Comparison of ENCODE assay signal across 15 cellular contexts in the genomic region with DNA sequence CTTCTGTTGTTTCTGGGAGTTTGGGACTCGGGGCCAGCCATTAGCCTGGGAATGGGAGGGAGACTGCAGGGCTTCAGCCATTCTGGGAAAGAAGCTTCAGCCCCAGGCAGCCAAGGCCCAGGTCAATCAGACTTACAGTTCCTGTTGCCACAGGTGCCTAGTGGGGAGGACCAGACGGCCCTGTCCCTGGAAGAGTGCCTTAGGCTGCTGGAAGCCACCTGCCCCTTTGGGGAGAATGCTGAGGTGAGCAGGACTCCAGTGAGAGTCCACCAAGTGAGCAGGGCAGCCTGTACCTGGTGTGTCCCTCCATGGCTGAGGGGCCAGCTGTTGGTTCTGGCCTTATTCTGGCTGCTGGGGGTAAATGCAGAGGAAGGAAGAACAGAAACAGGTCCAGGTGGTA. TPM values are rescaled to one million over a fixed set of nuclear protein-coding genes. Genes with fewer than 3 reads are reported as not detected.
DNase-seq lines count a peak whose midpoint lies in the region; ATAC-seq and TF ChIP-seq lines count a peak whose summit lies in the region.
"Had no signal": no experiment of that assay in that cellular context is flagged by ENCODE, and none has a peak within 500 bp of the region (broad histone marks: within the 10 kb centered on the region; RNA-seq: fewer than 3 reads in every experiment).

No MANE protein-coding gene starts in this region.

- H3K9me3 Mint-ChIP-seq in H9: no peaks in the 10 kb centered on the region; a peak in 2 of 5 replicates
- no peaks in the 10 kb centered on the region for H3K9me3 Mint-ChIP-seq in activated CD8-positive, alpha-beta T cell treated with anti-CD3 and anti-CD28 coated beads, Interleukin-2, amount 10 ng/mL, durations not matched to agents 7 days and 5 days (ENCODE audit: insufficient read depth)
- H3K9me3 Mint-ChIP-seq: naive thymus-derived CD4-positive, alpha-beta T cell had no signal

- H2AFZ ChIP-seq in H9 (ENCODE audit: low read length): no peak overlapping the region
- no peak overlapping the region for H2AFZ ChIP-seq in mesenchymal stem cell (ENCODE audit: low read depth, low read length)

- H2BK20ac ChIP-seq in H9 (ENCODE audit: low read depth, low read length, poor library complexity, severe bottlenecking): no peak overlapping the region

- H2BK12ac ChIP-seq in H9 (ENCODE audit: insufficient read length, low read depth, low read length) (no peak overlapping the region), mesenchymal stem cell (ENCODE audit: low read length in 2 of 2) (no peak overlapping the region)

- peaks cover 8% of the 10 kb centered on the region for H3K23me2 ChIP-seq in H9 (ENCODE audit: insufficient read length, low read depth, low read length, poor library complexity, severe bottlenecking)

- no peak overlapping the region for H2AK5ac ChIP-seq in H9 (ENCODE audit: insufficient read length, low read length)
- H2AK5ac ChIP-seq in mesenchymal stem cell (ENCODE audit: low read length, severe bottlenecking): no peak overlapping the region

- no CpG with 5 or more reads among the region's 2 CpGs for WGBS in H9 (ENCODE audit: extremely low coverage, insufficient read length, low lambda C conversion rate)
- 95% methylated on average over 2 of the region's 2 CpGs for WGBS in mesenchymal stem cell

- no peak overlapping the region for H3K4me3 ChIP-seq in BLaER1
- H3K4me3 ChIP-seq in mesenchymal stem cell (ENCODE audit: insufficient read depth in 1 of 2, low read depth in 1 of 2, low read length in 2 of 2): no peak overlapping the region
- H3K4me3 ChIP-seq in vagina: no peak overlapping the region
- H3K4me3 ChIP-seq: sigmoid colon, testis had no signal

- H3K4me2 ChIP-seq in BLaER1 (no peak overlapping the region), H9 (ENCODE audit: insufficient read depth, insufficient read length, low read length) (no peak overlapping the region), mesenchymal stem cell (ENCODE audit: low read length, poor library complexity, severe bottlenecking) (no peak overlapping the region)

- intact Hi-C loops in vagina (cut with DNase I): loop anchor here (5.0 kb wide), 1 partner anchor 50 kb away; a partner anchor contains a TSS

- peak overlapping the region; percentile 48; the same call in 1 of the 2 replicates for H3K27ac ChIP-seq in BLaER1
- no peak overlapping the region for H3K27ac ChIP-seq in H9 (ENCODE audit: insufficient read length, low read depth, low read length)
- H3K27ac ChIP-seq in mesenchymal stem cell (ENCODE audit: low read length, poor library complexity, severe bottlenecking): no peak overlapping the region
- no peak overlapping the region for H3K27ac ChIP-seq in vagina
- H3K27ac ChIP-seq: foreskin keratinocyte, testis had no signal

- no peak for TF ChIP-seq POLR2A in vagina (IDR thresholded peaks at IDR 0.05)

- peak overlapping the region in 1 of 2 experiments; percentile 94; a peak in 2 of 5 replicates for H3K4me3 Mint-ChIP-seq in H9
- H3K4me3 Mint-ChIP-seq in activated CD8-positive, alpha-beta T cell treated with anti-CD3 and anti-CD28 coated beads, Interleukin-2, amount 10 ng/mL, durations not matched to agents 7 days and 5 days: no peak overlapping the region
- no peak overlapping the region for H3K4me3 Mint-ChIP-seq in T-helper 17 cell

- no peak overlapping the region for H3K23ac ChIP-seq in H9 (ENCODE audit: insufficient read length, low read depth, low read length)
- H3K23ac ChIP-seq in mesenchymal stem cell (ENCODE audit: low read length in 2 of 2): no peak overlapping the region

- H3K36me3 Mint-ChIP-seq in H9 (ENCODE audit: insufficient read depth in 1 of 3, low read depth in 3 of 3) (peaks cover 71 to 79% (median 72%) of the 10 kb centered on the region in 3 experiments), T-helper 17 cell (ENCODE audit: low read depth) (peaks cover 19% of the 10 kb centered on the region)
- peaks cover 79% of the 10 kb centered on the region for H3K36me3 Mint-ChIP-seq in activated CD8-positive, alpha-beta T cell treated with anti-CD3 and anti-CD28 coated beads, Interleukin-2, amount 10 ng/mL, durations not matched to agents 7 days and 5 days (ENCODE audit: low read depth)

- H3K4ac ChIP-seq in H9 (ENCODE audit: low read depth, low read length) (no peak overlapping the region; the same call in 1 of the 2 replicates), mesenchymal stem cell (ENCODE audit: low read depth in 1 of 2, low read length in 2 of 2) (no peak overlapping the region)

- CTCF ChIA-PET in activated CD8-positive, alpha-beta T cell treated with anti-CD3 and anti-CD28 coated beads, Interleukin-2, amount 10 ng/mL, durations not matched to agents 7 days and 5 days (lab: Charles Lee): interaction anchor here (1.1 to 3.1 kb wide), 3 partner anchors 12 to 31 kb away, joined by 4 to 15 read pairs (median 9); no protein-coding TSS in a partner anchor

- H3K9ac ChIP-seq in BLaER1: no peak overlapping the region
- H3K9ac ChIP-seq in H9 (ENCODE audit: extremely low read depth, insufficient read length, low read length): no peak overlapping the region
- H3K9ac ChIP-seq in mesenchymal stem cell (ENCODE audit: low read length): no peak overlapping the region

- H3K56ac ChIP-seq in H9 (ENCODE audit: insufficient read length, low read depth, low read length): no peak overlapping the region

- peaks cover 53 to 67% of the 10 kb centered on the region in 2 experiments for H3K4me1 Mint-ChIP-seq in H9
- peaks cover 38% of the 10 kb centered on the region for H3K4me1 Mint-ChIP-seq in activated CD8-positive, alpha-beta T cell treated with anti-CD3 and anti-CD28 coated beads, Interleukin-2, amount 10 ng/mL, durations not matched to agents 7 days and 5 days (ENCODE audit: low read depth)
- H3K4me1 Mint-ChIP-seq in T-helper 17 cell: peaks cover 33% of the 10 kb centered on the region

- TF ChIP-seq CTCF in H9 (conservative IDR thresholded peaks at IDR 0.05) (no peak), vagina (IDR thresholded peaks at IDR 0.05) (no peak)

- H3K27ac Mint-ChIP-seq in H9 (peak overlapping the region; percentile 99 to 100 (median 99)), T-helper 17 cell (no peak overlapping the region)
- H3K27ac Mint-ChIP-seq in activated CD8-positive, alpha-beta T cell treated with anti-CD3 and anti-CD28 coated beads, Interleukin-2, amount 10 ng/mL, durations not matched to agents 7 days and 5 days: peak overlapping the region; percentile 53

- H3K9me3 ChIP-seq in BLaER1: no peaks in the 10 kb centered on the region
- H3K9me3 ChIP-seq in H9 (ENCODE audit: control insufficient read depth, low read depth, low read length): no peaks in the 10 kb centered on the region
- no peaks in the 10 kb centered on the region for H3K9me3 ChIP-seq in mesenchymal stem cell (ENCODE audit: control insufficient read depth, low read length)
- H3K9me3 ChIP-seq in T-helper 17 cell (ENCODE audit: control insufficient read depth, low read length, poor library complexity, severe bottlenecking): no peaks in the 10 kb centered on the region
- no peaks in the 10 kb centered on the region for H3K9me3 ChIP-seq in vagina
- H3K9me3 ChIP-seq: sigmoid colon, testis had no signal

- ATAC-seq in activated CD8-positive, alpha-beta T cell treated with anti-CD3 and anti-CD28 coated beads, Interleukin-2, amount 10 ng/mL, durations not matched to agents 7 days and 5 days: no peak
- no peak for ATAC-seq in T-helper 17 cell
- ATAC-seq: foreskin keratinocyte; naive thymus-derived CD4-positive, alpha-beta T cell had no signal

- no peak overlapping the region for H3T11ph ChIP-seq in H9 (ENCODE audit: low read length)

- peaks cover 94% of the 10 kb centered on the region for H3K36me3 ChIP-seq in BLaER1
- peaks cover 67 to 78% of the 10 kb centered on the region in 2 experiments for H3K36me3 ChIP-seq in mesenchymal stem cell (ENCODE audit: control insufficient read depth in 1 of 2, insufficient read depth in 2 of 2, low read depth in 1 of 2, low read length in 2 of 2)
- peaks cover 8 to 57% of the 10 kb centered on the region in 2 donors for H3K36me3 ChIP-seq in vagina

- DNase-seq in H9 (no peak), mesenchymal stem cell (no peak), T-helper 17 cell (no peak), vagina (ENCODE audit: extremely low spot score in 2 of 2) (no peak)
- DNase-seq in activated CD8-positive, alpha-beta T cell treated with anti-CD3 and anti-CD28 coated beads, Interleukin-2, amount 10 ng/mL, durations not matched to agents 7 days and 5 days: no peak
- no peak for DNase-seq in stimulated activated CD4-positive, alpha-beta T cell treated with anti-CD3 and anti-CD28 coated beads, Interleukin-15, amount 100 ng/mL, for 24 hours
- DNase-seq in activated CD4-positive, CD25-positive, alpha-beta regulatory T cell (lab: John Stamatoyannopoulos, UW): no peak
- DNase-seq: activated CD8-positive, alpha-beta memory T cell treated with anti-CD3 and anti-CD28 coated beads for 24 hours; COR-L47; foreskin keratinocyte; Kasumi-1; naive thymus-derived CD4-positive, alpha-beta T cell; sigmoid colon; testis had no signal

- H3K14ac ChIP-seq in H9 (ENCODE audit: insufficient read depth, low read length): peak overlapping the region; percentile 19; the same call in 1 of the 2 replicates
- H3K14ac ChIP-seq in mesenchymal stem cell (ENCODE audit: low read length in 2 of 2): no peak overlapping the region

- H4K20me1 ChIP-seq in BLaER1: peaks cover 96% of the 10 kb centered on the region
- no peaks in the 10 kb centered on the region for H4K20me1 ChIP-seq in H9 (ENCODE audit: control insufficient read depth, insufficient read depth, insufficient read length)

- POLR2A ChIA-PET in activated CD8-positive, alpha-beta T cell treated with anti-CD3 and anti-CD28 coated beads, Interleukin-2, amount 10 ng/mL, durations not matched to agents 7 days and 5 days (lab: Charles Lee): interaction anchor here (1.0 to 1.2 kb wide), 2 partner anchors 10 kb away, joined by 4 to 5 read pairs; no protein-coding TSS in a partner anchor

- H3K79me1 ChIP-seq in H9 (ENCODE audit: insufficient read depth, low read depth, low read length, poor library complexity, severe bottlenecking) (peaks cover 4% of the 10 kb centered on the region), mesenchymal stem cell (replicated peaks; ENCODE audit: low read length, poor library complexity, severe bottlenecking) (peaks cover 41% of the 10 kb centered on the region)

- H3K27me3 Mint-ChIP-seq in H9 (ENCODE audit: low read depth): no peaks in the 10 kb centered on the region; the same call in 1 of the 2 replicates
- no peaks in the 10 kb centered on the region for H3K27me3 Mint-ChIP-seq in activated CD8-positive, alpha-beta T cell treated with anti-CD3 and anti-CD28 coated beads, Interleukin-2, amount 10 ng/mL, durations not matched to agents 7 days and 5 days (ENCODE audit: low read depth)
- H3K27me3 Mint-ChIP-seq in T-helper 17 cell: no peaks in the 10 kb centered on the region
- H3K27me3 Mint-ChIP-seq: naive thymus-derived CD4-positive, alpha-beta T cell had no signal

- H3K4me1 ChIP-seq in BLaER1 (peaks cover 40% of the 10 kb centered on the region), H9 (ENCODE audit: insufficient read depth, low read length) (peaks cover 18% of the 10 kb centered on the region; the same call in 1 of the 2 replicates), mesenchymal stem cell (ENCODE audit: control insufficient read depth, insufficient read depth, low read depth, low read length) (peaks cover 44% of the 10 kb centered on the region), vagina (peaks cover 52% of the 10 kb centered on the region)

- H4K91ac ChIP-seq in H9 (ENCODE audit: insufficient read length, low read depth, low read length) (peak overlapping the region; percentile 30), mesenchymal stem cell (ENCODE audit: low read length) (no peak overlapping the region)

- no peak overlapping the region for H4K5ac ChIP-seq in H9 (ENCODE audit: insufficient read length, low read depth, low read length)

- peaks cover 10% of the 10 kb centered on the region; the same call in 1 of the 2 replicates for H3K79me2 ChIP-seq in H9 (ENCODE audit: insufficient read depth, low read length)

- no peaks in the 10 kb centered on the region for H3K27me3 ChIP-seq in BLaER1
- H3K27me3 ChIP-seq in H9 (ENCODE audit: insufficient read depth, low read length): no peaks in the 10 kb centered on the region
- no peaks in the 10 kb centered on the region for H3K27me3 ChIP-seq in mesenchymal stem cell (ENCODE audit: control insufficient read depth in 1 of 2, insufficient read depth in 1 of 2, low read length in 2 of 2)
- no peaks in the 10 kb centered on the region for H3K27me3 ChIP-seq in vagina
- H3K27me3 ChIP-seq: foreskin keratinocyte, sigmoid colon, testis had no signal

- H2BK5ac ChIP-seq in H9 (ENCODE audit: insufficient read length, low read length): peak overlapping the region; percentile 24
- H2BK5ac ChIP-seq in mesenchymal stem cell (ENCODE audit: low read depth, low read length, poor library complexity, severe bottlenecking): no peak overlapping the region

- H2BK120ac ChIP-seq in H9 (ENCODE audit: low read depth, low read length, poor library complexity, severe bottlenecking) (no peak overlapping the region), mesenchymal stem cell (ENCODE audit: low read depth, low read length) (peak overlapping the region; percentile 9)

- H2BK15ac ChIP-seq in H9 (ENCODE audit: low read depth, low read length) (no peak overlapping the region), mesenchymal stem cell (ENCODE audit: low read depth, poor library complexity, severe bottlenecking) (no peak overlapping the region)

- H3K18ac ChIP-seq in H9 (ENCODE audit: insufficient read length, low read depth, low read length) (no peak overlapping the region), mesenchymal stem cell (ENCODE audit: low read depth in 1 of 2, low read length in 2 of 2) (no peak overlapping the region)

- H4K8ac ChIP-seq in H9 (replicated peaks; ENCODE audit: insufficient read length, low read depth, low read length): no peak overlapping the region
- no peak overlapping the region for H4K8ac ChIP-seq in mesenchymal stem cell (ENCODE audit: low read length)

RNA-seq across cellular contexts. Expression of a gene that starts 8.7 kb away (rescaled TPM):
- total RNA-seq in H9 (2021): 158 and 161 TPM in 2 replicates
- total RNA-seq in activated CD8-positive, alpha-beta T cell treated with anti-CD3 and anti-CD28 coated beads, Interleukin-2, amount 10 ng/mL, durations not matched to agents 7 days and 5 days: 10 to 100 TPM; 44.1 to 50.7 TPM
- polyA plus RNA-seq in mesenchymal stem cell (2013, experiment 1 of 2): 172 TPM
- polyA plus RNA-seq in mesenchymal stem cell (2013, experiment 2 of 2): 169 TPM
- total RNA-seq in T-helper 17 cell: 10 to 100 TPM; 41.2 to 42.2 TPM
- 190 TPM for total RNA-seq in vagina

RNA-seq across cellular contexts. Expression of a gene that starts 19.3 kb away (rescaled TPM):
- total RNA-seq in H9 (2021): 0.68 and 0.77 TPM in 2 replicates
- 1 to 10 TPM; 5.1 to 5.5 TPM for total RNA-seq in activated CD8-positive, alpha-beta T cell treated with anti-CD3 and anti-CD28 coated beads, Interleukin-2, amount 10 ng/mL, durations not matched to agents 7 days and 5 days
- polyA plus RNA-seq in mesenchymal stem cell (2013, experiment 1 of 2): 148 TPM
- polyA plus RNA-seq in mesenchymal stem cell (2013, experiment 2 of 2): 153 TPM
- total RNA-seq in T-helper 17 cell: 1 to 10 TPM in 1 of 2 donors, not detected in 1; 1.0 TPM
- total RNA-seq in vagina: 34.4 TPM

RNA-seq across cellular contexts. Expression of a gene that starts 44.4 kb away (rescaled TPM):
- total RNA-seq in H9 (2021): 155 and 158 TPM in 2 replicates
- total RNA-seq in activated CD8-positive, alpha-beta T cell treated with anti-CD3 and anti-CD28 coated beads, Interleukin-2, amount 10 ng/mL, durations not matched to agents 7 days and 5 days: 10 to 100 TPM; 68.2 to 70.3 TPM
- 52.3 TPM for polyA plus RNA-seq in mesenchymal stem cell (2013, experiment 1 of 2)
- polyA plus RNA-seq in mesenchymal stem cell (2013, experiment 2 of 2): 51.7 TPM
- 10 to 100 TPM; 12.7 to 16.9 TPM for total RNA-seq in T-helper 17 cell
- total RNA-seq in vagina: 43.5 TPM

RNA-seq across cellular contexts. Expression of a gene that starts 50.7 kb away (rescaled TPM):
- total RNA-seq in H9 (2021) (20.0 and 21.7 TPM in 2 replicates), T-helper 17 cell (10 to 100 TPM; 12.8 to 13.2 TPM), vagina (15.0 TPM)
- 10 to 100 TPM; 33.3 to 34.2 TPM for total RNA-seq in activated CD8-positive, alpha-beta T cell treated with anti-CD3 and anti-CD28 coated beads, Interleukin-2, amount 10 ng/mL, durations not matched to agents 7 days and 5 days
- 10.8 TPM for polyA plus RNA-seq in mesenchymal stem cell (2013, experiment 1 of 2)
- 11.7 TPM for polyA plus RNA-seq in mesenchymal stem cell (2013, experiment 2 of 2)
